In genomic region chr9:131666029-131666428, GRCh38 we compare ENCODE assay signal across 15 cellular contexts.
A peak's percentile ranks its signal among the peaks of the same experiment; 100 is the strongest.
DNase-seq lines count a peak whose midpoint lies in the region; ATAC-seq and TF ChIP-seq lines count a peak whose summit lies in the region.
"Had no signal": no experiment of that assay in that cellular context is flagged by ENCODE, and none has a peak within 500 bp of the region (broad histone marks: within the 10 kb centered on the region; RNA-seq: fewer than 3 reads in every experiment).

No MANE protein-coding gene starts in this region.

- no peak for ATAC-seq in HG03039 (IDR thresholded peaks at IDR 0.05; ENCODE audit: unreplicated experiment)

- no peak overlapping the region for H2BK120ac ChIP-seq in trophoblast cell (ENCODE audit: insufficient read depth, low read length, poor library complexity)

- H2AK5ac ChIP-seq in trophoblast cell (ENCODE audit: low read length), result no peak overlapping the region

- no peak overlapping the region for H3K14ac ChIP-seq in trophoblast cell (ENCODE audit: low read length)

- no peaks in the 10 kb centered on the region for H3K27me3 Mint-ChIP-seq in CD8-positive, alpha-beta memory T cell
- H3K27me3 Mint-ChIP-seq in activated T-helper 1 cell treated with anti-CD3 and anti-CD28 coated beads, Interleukin-12 subunit alpha, Interleukin-12 subunit beta, Interleukin-2, Interleukin-4 antibody, amounts not matched to agents 30 ng/mL and 10 ng/mL and 1 ng/mL, durations not matched to agents 14 hours and 24 hours and 36 hours (ENCODE audit: insufficient read depth), result no peaks in the 10 kb centered on the region

- no peak for DNase-seq in CD8-positive, alpha-beta memory T cell
- no peak for DNase-seq in activated T-helper 1 cell treated with anti-CD3 and anti-CD28 coated beads, Interleukin-12 subunit alpha, Interleukin-12 subunit beta, Interleukin-2, Interleukin-4 antibody, amounts not matched to agents 30 ng/mL and 10 ng/mL and 1 ng/mL, durations not matched to agents 14 hours and 24 hours and 36 hours (ENCODE audit: low spot score)
- peak; percentile 73 for DNase-seq in fibroblast of the aortic adventitia (ENCODE audit: low read depth)
- DNase-seq in trophoblast cell, result no peak
- DNase-seq in NCI-H82 (lab: John Stamatoyannopoulos, UW), result no peak
- DNase-seq in GM10266 (ENCODE audit: extremely low spot score), result no peak
- DNase-seq: GDM1; kidney glomerular epithelial cell; MG63; NCI-H2227 treated with DMSO at 0.1 percent for 48 hours; stimulated activated CD8-positive, alpha-beta memory T cell treated with anti-CD3 and anti-CD28 coated beads, Interleukin-4, amount 100 ng/mL, for 48 hours had no signal

- H3K4me3 ChIP-seq in BLaER1 treated with 17β-estradiol and CSF1 and Interleukin-3, amounts not matched to agents 10 nM and 100 nM, result no peak overlapping the region
- no peak overlapping the region for H3K4me3 ChIP-seq in CD8-positive, alpha-beta memory T cell (ENCODE audit: low read length)
- H3K4me3 ChIP-seq in fibroblast of the aortic adventitia (ENCODE audit: low read depth, low read length) (no peak overlapping the region), trophoblast cell (ENCODE audit: low read depth, low read length) (no peak overlapping the region)
- H3K4me3 ChIP-seq: MG63, neural progenitor cell had no signal

- H2BK12ac ChIP-seq in trophoblast cell (ENCODE audit: low read length), result no peak overlapping the region

- no peak overlapping the region for H3K18ac ChIP-seq in trophoblast cell (ENCODE audit: low read length)

- peak overlapping the region in 10 of 11 experiments; percentile 86 to 93 (median 88); a peak in 20 of 22 replicates for H3K27ac ChIP-seq in BLaER1 treated with 17β-estradiol and CSF1 and Interleukin-3, amounts not matched to agents 10 nM and 100 nM
- no peak overlapping the region for H3K27ac ChIP-seq in CD8-positive, alpha-beta memory T cell (ENCODE audit: low read depth, low read length)
- H3K27ac ChIP-seq in trophoblast cell (ENCODE audit: low read depth, low read length), result no peak overlapping the region
- H3K27ac ChIP-seq: neural progenitor cell, VCaP had no signal

- peak overlapping the region in 6 of 7 donors; percentile 20 to 85 (median 64) for H3K4me3 Mint-ChIP-seq in CD8-positive, alpha-beta memory T cell
- no peak overlapping the region for H3K4me3 Mint-ChIP-seq in activated T-helper 1 cell treated with anti-CD3 and anti-CD28 coated beads, Interleukin-12 subunit alpha, Interleukin-12 subunit beta, Interleukin-2, Interleukin-4 antibody, amounts not matched to agents 30 ng/mL and 10 ng/mL and 1 ng/mL, durations not matched to agents 14 hours and 24 hours and 36 hours
- H3K4me3 Mint-ChIP-seq: neural progenitor cell had no signal

- H2BK5ac ChIP-seq in trophoblast cell (ENCODE audit: low read depth, low read length, poor library complexity), result no peak overlapping the region

- H3K79me1 ChIP-seq in trophoblast cell (ENCODE audit: low read length), result peaks cover 19% of the 10 kb centered on the region

- H3K4me2 ChIP-seq in BLaER1 treated with 17β-estradiol and CSF1 and Interleukin-3, amounts not matched to agents 10 nM and 100 nM, result peak overlapping the region; percentile 89 to 98 (median 95); a peak in 21 of 22 replicates
- H3K4me2 ChIP-seq in trophoblast cell (ENCODE audit: low read length), result no peak overlapping the region
- H3K4me2 ChIP-seq: neural progenitor cell had no signal

- no peaks in the 10 kb centered on the region for H3K9me3 Mint-ChIP-seq in CD8-positive, alpha-beta memory T cell
- no peaks in the 10 kb centered on the region for H3K9me3 Mint-ChIP-seq in activated T-helper 1 cell treated with anti-CD3 and anti-CD28 coated beads, Interleukin-12 subunit alpha, Interleukin-12 subunit beta, Interleukin-2, Interleukin-4 antibody, amounts not matched to agents 30 ng/mL and 10 ng/mL and 1 ng/mL, durations not matched to agents 14 hours and 24 hours and 36 hours

- peaks cover 77 to 99% (median 82%) of the 10 kb centered on the region in 10 experiments for H3K4me1 ChIP-seq in BLaER1 treated with 17β-estradiol and CSF1 and Interleukin-3, amounts not matched to agents 10 nM and 100 nM
- H3K4me1 ChIP-seq in CD8-positive, alpha-beta memory T cell (ENCODE audit: insufficient read depth, low read length), result peaks cover 77% of the 10 kb centered on the region
- H3K4me1 ChIP-seq in trophoblast cell (ENCODE audit: control insufficient read depth in 1 of 2, insufficient read depth in 2 of 2, low read length in 2 of 2), result peaks cover 35 to 39% of the 10 kb centered on the region in 2 experiments

- peaks cover 9% of the 10 kb centered on the region for H3K79me2 ChIP-seq in trophoblast cell (ENCODE audit: control insufficient read depth, insufficient read depth, low read length, poor library complexity)

- no peaks in the 10 kb centered on the region for H3K27me3 ChIP-seq in BLaER1 treated with 17β-estradiol and CSF1 and Interleukin-3, amounts not matched to agents 10 nM and 100 nM
- H3K27me3 ChIP-seq in CD8-positive, alpha-beta memory T cell (ENCODE audit: insufficient read depth, low read length, poor library complexity, severe bottlenecking), result no peaks in the 10 kb centered on the region
- H3K27me3 ChIP-seq in trophoblast cell (ENCODE audit: insufficient read depth, low read length), result no peaks in the 10 kb centered on the region
- H3K27me3 ChIP-seq: MG63, neural progenitor cell had no signal

- H3K23ac ChIP-seq in trophoblast cell (ENCODE audit: low read length), result no peak overlapping the region

- no peak overlapping the region for H4K12ac ChIP-seq in trophoblast cell (ENCODE audit: low read depth, low read length)

- intact Hi-C loops in activated T-helper 1 cell treated with anti-CD3 and anti-CD28 coated beads, Interleukin-12 subunit alpha, Interleukin-12 subunit beta, Interleukin-2, Interleukin-4 antibody, amounts not matched to agents 30 ng/mL and 10 ng/mL and 1 ng/mL, durations not matched to agents 14 hours and 24 hours and 36 hours (cut with micrococcal nuclease), result loop anchor here (5.0 kb wide), 2 partner anchors 74 to 269 kb away; no protein-coding TSS in a partner anchor

- no peak overlapping the region for H2AFZ ChIP-seq in trophoblast cell (ENCODE audit: insufficient read depth, low read length, poor library complexity)
- H2AFZ ChIP-seq: neural progenitor cell had no signal

- peak overlapping the region; percentile 80 to 100 (median 98) for H3K27ac Mint-ChIP-seq in CD8-positive, alpha-beta memory T cell
- H3K27ac Mint-ChIP-seq in activated T-helper 1 cell treated with anti-CD3 and anti-CD28 coated beads, Interleukin-12 subunit alpha, Interleukin-12 subunit beta, Interleukin-2, Interleukin-4 antibody, amounts not matched to agents 30 ng/mL and 10 ng/mL and 1 ng/mL, durations not matched to agents 14 hours and 24 hours and 36 hours, result peak overlapping the region; percentile 93
- H3K27ac Mint-ChIP-seq: neural progenitor cell had no signal

- H3K36me3 Mint-ChIP-seq in CD8-positive, alpha-beta memory T cell, result peaks cover 0 to 11% (median 0%) of the 10 kb centered on the region in 3 donors
- H3K36me3 Mint-ChIP-seq in activated T-helper 1 cell treated with anti-CD3 and anti-CD28 coated beads, Interleukin-12 subunit alpha, Interleukin-12 subunit beta, Interleukin-2, Interleukin-4 antibody, amounts not matched to agents 30 ng/mL and 10 ng/mL and 1 ng/mL, durations not matched to agents 14 hours and 24 hours and 36 hours (ENCODE audit: low read depth), result peaks cover 39% of the 10 kb centered on the region

- peaks cover 7 to 59% (median 26%) of the 10 kb centered on the region in 11 experiments; a peak in 17 of 22 replicates for H4K20me1 ChIP-seq in BLaER1 treated with 17β-estradiol and CSF1 and Interleukin-3, amounts not matched to agents 10 nM and 100 nM

- TF ChIP-seq CTCF in fibroblast of the aortic adventitia (IDR thresholded peaks at IDR 0.05; ENCODE audit: insufficient read depth, low read length) (no peak), GM10266 (IDR thresholded peaks at IDR 0.05; ENCODE audit: control insufficient read depth, insufficient read depth, low read depth, missing control alignments) (no peak)

- peaks cover 87 to 97% (median 96%) of the 10 kb centered on the region in 3 donors for H3K4me1 Mint-ChIP-seq in CD8-positive, alpha-beta memory T cell
- peaks cover 98% of the 10 kb centered on the region for H3K4me1 Mint-ChIP-seq in activated T-helper 1 cell treated with anti-CD3 and anti-CD28 coated beads, Interleukin-12 subunit alpha, Interleukin-12 subunit beta, Interleukin-2, Interleukin-4 antibody, amounts not matched to agents 30 ng/mL and 10 ng/mL and 1 ng/mL, durations not matched to agents 14 hours and 24 hours and 36 hours (ENCODE audit: low read depth)

- peaks cover 0 to 24% (median 16%) of the 10 kb centered on the region in 11 experiments; a peak in 14 of 22 replicates for H3K9me3 ChIP-seq in BLaER1 treated with 17β-estradiol and CSF1 and Interleukin-3, amounts not matched to agents 10 nM and 100 nM (replicated peaks in 1 of 11)
- H3K9me3 ChIP-seq in CD8-positive, alpha-beta memory T cell (ENCODE audit: low read length), result no peaks in the 10 kb centered on the region
- H3K9me3 ChIP-seq in trophoblast cell (ENCODE audit: insufficient read depth, low read depth, low read length), result no peaks in the 10 kb centered on the region
- H3K9me3 ChIP-seq: MG63 had no signal

- POLR2A ChIA-PET in CD8-positive, alpha-beta memory T cell (lab: Charles Lee), result interaction anchor here (0.5 to 1.6 kb wide), 2 partner anchors 13 to 1574 kb away, joined by 5 to 11 read pairs; no protein-coding TSS in a partner anchor

- WGBS in trophoblast cell (ENCODE audit: extremely low coverage, insufficient coverage, insufficient read length), result no CpG with 5 or more reads among the region's 4 CpGs

- CTCF ChIA-PET in CD8-positive, alpha-beta memory T cell (lab: Charles Lee), result interaction anchor here (0.9 to 6.1 kb wide), 7 partner anchors 9 to 81 kb away, joined by 3 to 44 read pairs (median 5); no protein-coding TSS in a partner anchor

- peak overlapping the region in 2 of 11 experiments; percentile 80 to 86; a peak in 1 of 22 replicates for H3K9ac ChIP-seq in BLaER1 treated with 17β-estradiol and CSF1 and Interleukin-3, amounts not matched to agents 10 nM and 100 nM
- H3K9ac ChIP-seq in trophoblast cell (ENCODE audit: low read length), result no peak overlapping the region
- H3K9ac ChIP-seq: neural progenitor cell had no signal

- no peak overlapping the region for H3K4ac ChIP-seq in trophoblast cell (ENCODE audit: low read depth, low read length)

- peaks cover 5 to 40% (median 23%) of the 10 kb centered on the region in 11 experiments; a peak in 15 of 22 replicates for H3K36me3 ChIP-seq in BLaER1 treated with 17β-estradiol and CSF1 and Interleukin-3, amounts not matched to agents 10 nM and 100 nM
- no peaks in the 10 kb centered on the region for H3K36me3 ChIP-seq in CD8-positive, alpha-beta memory T cell (ENCODE audit: insufficient read depth, low read length)
- H3K36me3 ChIP-seq in trophoblast cell (ENCODE audit: control insufficient read depth in 1 of 2, insufficient read depth in 2 of 2, low read length in 2 of 2), result peaks cover 0 to 4% of the 10 kb centered on the region in 2 experiments
- H3K36me3 ChIP-seq: MG63, neural progenitor cell had no signal

- H4K8ac ChIP-seq in trophoblast cell (ENCODE audit: low read depth, low read length), result no peak overlapping the region

- H4K91ac ChIP-seq in trophoblast cell (ENCODE audit: low read depth, low read length), result no peak overlapping the region

Comparison
In these comparisons a context has a peak if more than half of its experiments do, and no peak if none do; other contexts are left out.
1. H3K27ac ChIP-seq: peak in BLaER1 treated with 17β-estradiol and CSF1 and Interleukin-3, amounts not matched to agents 10 nM and 100 nM (10 of 11); none in CD8-positive, alpha-beta memory T cell (single experiment) and trophoblast cell (single experiment).